18 cellular contexts compared by ENCODE assay signal in the genomic region with DNA sequence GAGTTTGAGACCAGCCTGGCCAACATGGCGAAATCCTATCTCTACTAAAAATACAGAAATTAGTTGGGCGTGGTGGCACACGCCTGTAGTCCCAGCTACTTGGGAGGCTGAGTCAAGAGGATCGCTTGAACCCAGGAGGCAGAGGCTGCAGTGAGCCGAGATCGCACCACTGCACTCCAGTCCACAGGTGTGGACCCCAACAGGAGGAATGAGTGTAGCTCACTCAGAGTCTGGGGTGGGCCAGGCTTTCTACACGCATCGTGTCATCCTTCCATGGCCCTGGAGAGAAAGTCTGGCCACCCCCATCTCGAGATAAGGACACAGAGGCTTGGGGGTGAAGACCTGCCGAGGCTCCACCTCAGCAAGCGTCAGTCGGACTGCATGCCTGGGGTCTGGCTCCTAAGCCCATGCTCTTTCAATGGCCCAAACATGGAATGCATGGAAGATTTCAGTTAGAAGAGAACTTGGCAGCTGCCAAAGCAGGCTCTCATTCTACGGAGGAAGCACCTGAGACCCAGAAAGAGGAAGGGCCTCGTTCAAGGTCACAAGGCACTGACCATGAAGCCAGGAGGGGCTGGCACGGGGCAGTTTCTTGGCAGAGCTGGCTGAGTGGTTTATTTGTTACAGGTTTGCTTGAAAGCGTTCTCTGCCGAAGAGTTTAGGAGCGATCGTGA. TPM values are rescaled to one million over a fixed set of nuclear protein-coding genes. Genes with fewer than 3 reads are reported as not detected.
"Had no signal": no experiment of that assay in that cellular context is flagged by ENCODE, and none has a peak within 500 bp of the region (broad histone marks: within the 10 kb centered on the region; RNA-seq: fewer than 3 reads in every experiment).

No MANE protein-coding gene starts in this region.

RNA-seq across cellular contexts. Expression of gene CA5A, which starts 1.4 kb away (rescaled TPM):
- total RNA-seq: activated CD4-positive, alpha-beta memory T cell treated with anti-CD3 and anti-CD28 coated beads for 36 hours; activated CD4-positive, alpha-beta T cell treated with anti-CD3 and anti-CD28 coated beads for 36 hours; activated CD4-positive, alpha-beta T cell treated with anti-CD3 and anti-CD28 coated beads, Interleukin-2, amount 10 ng/mL, durations not matched to agents 24 days and 14 days; activated CD8-positive, alpha-beta memory T cell treated with anti-CD3 and anti-CD28 coated beads for 36 hours; activated CD8-positive, alpha-beta memory T cell treated with anti-CD3 and anti-CD28 coated beads, Interleukin-2, amount 10 ng/mL, durations not matched to agents 7 days and 5 days; activated CD8-positive, alpha-beta T cell treated with anti-CD3 and anti-CD28 coated beads, Interleukin-2, amount 10 ng/mL, durations not matched to agents 7 days and 5 days; activated naive CD4-positive, alpha-beta T cell treated with anti-CD3 and anti-CD28 coated beads for 36 hours; activated naive CD8-positive, alpha-beta T cell treated with anti-CD3 and anti-CD28 coated beads, Interleukin-2, amount 10 ng/mL, durations not matched to agents 7 days and 5 days; activated T-helper 2 cell treated with anti-CD3 and anti-CD28 coated beads, Interferon-gamma antibody, Interleukin-2, Interleukin-4, amounts not matched to agents 10 μg/mL and 5 μg/mL and 100 μg/mL, durations not matched to agents 14 hours and 24 hours and 36 hours; ascending aorta; breast epithelium; cardiac muscle cell; colonic mucosa; endodermal cell; epithelial cell of proximal tubule; esophagus mucosa; frontal cortex; T-helper 1 cell treated with Interleukin-12 subunit alpha and Interleukin-12 subunit beta and Interleukin-4 antibody, amounts not matched to agents 30 ng/mL and 1 ng/mL, for 36 hours had no signal
- polyA plus RNA-seq: cardiac muscle cell had no signal
